ENCODE assay signal across 2 cellular contexts in the genomic region with DNA sequence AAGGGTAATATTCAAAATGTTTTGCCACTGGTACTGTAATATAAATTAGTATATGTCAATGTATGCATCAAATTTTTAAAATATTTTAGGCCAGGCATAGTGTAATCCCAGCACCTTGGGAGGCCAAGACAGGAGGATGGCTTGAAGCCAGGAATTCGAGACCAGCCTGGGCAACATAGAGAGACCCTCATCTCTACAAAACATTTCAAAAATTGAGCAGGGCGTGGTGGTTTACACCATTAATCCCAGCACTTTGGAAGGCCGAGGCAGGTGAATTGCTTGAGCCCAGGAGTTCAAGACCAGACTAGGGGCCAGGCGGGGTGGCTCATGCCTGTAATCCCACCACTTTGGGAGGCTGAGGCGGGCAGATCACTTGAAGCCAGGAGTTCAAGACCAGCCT.
TF ChIP-seq lines count a peak whose summit lies in the region.

No MANE protein-coding gene starts in this region.

TF ChIP-seq in A549, 52 proteins besides CTCF, POLR2A, EP300 and RAD21:
- TF ChIP-seq HDAC2 (IDR thresholded peaks at IDR 0.05): no peak
- TF ChIP-seq HOXB13 (CRISPR knock-in tag; IDR thresholded peaks at IDR 0.05; ENCODE audit: low read depth): peak; percentile 12; the same call in 1 of the 2 replicates
- TF ChIP-seq JUN (IDR thresholded peaks at IDR 0.05): 0 out of 5 replicates have a peak, but pooled peaks of 1 of the 2 experiments have one; percentile 8

TF ChIP-seq in IMR-90, 13 proteins besides CTCF, POLR2A, EP300 and RAD21:
- TF ChIP-seq FOS (IDR thresholded peaks at IDR 0.05; ENCODE audit: low read depth, low read length) (no peak), CEBPB (IDR thresholded peaks at IDR 0.05; ENCODE audit: low read depth, low read length) (no peak), NFE2L2 (IDR thresholded peaks at IDR 0.05; ENCODE audit: low read depth, low read length) (no peak), RFX5 (IDR thresholded peaks at IDR 0.05; ENCODE audit: low read depth, low read length) (no peak), MXI1 (IDR thresholded peaks at IDR 0.05; ENCODE audit: borderline replicate concordance, low read depth, low read length) (no peak), MAZ (IDR thresholded peaks at IDR 0.05; ENCODE audit: borderline replicate concordance, low read depth, low read length) (no peak), RCOR1 (IDR thresholded peaks at IDR 0.05; ENCODE audit: insufficient replicate concordance, low read length) (no peak), SMC3 (IDR thresholded peaks at IDR 0.05; ENCODE audit: low read depth, low read length) (no peak), BHLHE40 (IDR thresholded peaks at IDR 0.05; ENCODE audit: low read depth, low read length) (no peak)
- TF ChIP-seq, protein P1, sequence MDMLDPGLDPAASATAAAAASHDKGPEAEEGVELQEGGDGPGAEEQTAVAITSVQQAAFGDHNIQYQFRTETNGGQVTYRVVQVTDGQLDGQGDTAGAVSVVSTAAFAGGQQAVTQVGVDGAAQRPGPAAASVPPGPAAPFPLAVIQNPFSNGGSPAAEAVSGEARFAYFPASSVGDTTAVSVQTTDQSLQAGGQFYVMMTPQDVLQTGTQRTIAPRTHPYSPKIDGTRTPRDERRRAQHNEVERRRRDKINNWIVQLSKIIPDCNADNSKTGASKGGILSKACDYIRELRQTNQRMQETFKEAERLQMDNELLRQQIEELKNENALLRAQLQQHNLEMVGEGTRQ (IDR thresholded peaks at IDR 0.05; ENCODE audit: low read depth, low read length): no peak
- TF ChIP-seq, protein P2, sequence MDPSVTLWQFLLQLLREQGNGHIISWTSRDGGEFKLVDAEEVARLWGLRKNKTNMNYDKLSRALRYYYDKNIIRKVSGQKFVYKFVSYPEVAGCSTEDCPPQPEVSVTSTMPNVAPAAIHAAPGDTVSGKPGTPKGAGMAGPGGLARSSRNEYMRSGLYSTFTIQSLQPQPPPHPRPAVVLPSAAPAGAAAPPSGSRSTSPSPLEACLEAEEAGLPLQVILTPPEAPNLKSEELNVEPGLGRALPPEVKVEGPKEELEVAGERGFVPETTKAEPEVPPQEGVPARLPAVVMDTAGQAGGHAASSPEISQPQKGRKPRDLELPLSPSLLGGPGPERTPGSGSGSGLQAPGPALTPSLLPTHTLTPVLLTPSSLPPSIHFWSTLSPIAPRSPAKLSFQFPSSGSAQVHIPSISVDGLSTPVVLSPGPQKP (IDR thresholded peaks at IDR 0.05; ENCODE audit: borderline replicate concordance, low read depth, low read length): no peak
